Comparison of ENCODE assay signal across 1 cellular context in genomic region chr14:33916663-33917565, GRCh38.
A peak's percentile ranks its signal among the peaks of the same experiment; 100 is the strongest.
TF ChIP-seq lines count a peak whose summit lies in the region.

No MANE protein-coding gene starts in this region.

TF ChIP-seq in K562, 482 proteins besides CTCF, POLR2A, EP300 and RAD21 (continued from another document and continues in another):
- TF ChIP-seq THRB (CRISPR knock-in tag; conservative IDR thresholded peaks at IDR 0.05), result no peak
- TF ChIP-seq BACH1 (tag; IDR thresholded peaks at IDR 0.05), result peak; percentile 32; the same call in 1 of the 2 replicates
- TF ChIP-seq SPI1 (IDR thresholded peaks at IDR 0.05; ENCODE audit: borderline replicate concordance, low read depth, low read length), result peak; percentile 38; the same call in 1 of the 2 replicates
- peak; percentile 97 for TF ChIP-seq ZNF316 (IDR thresholded peaks at IDR 0.05)
- TF ChIP-seq RBM15 (IDR thresholded peaks at IDR 0.05; ENCODE audit: insufficient read depth, low read length), result no peak
- TF ChIP-seq CEBPZ (IDR thresholded peaks at IDR 0.05; ENCODE audit: borderline replicate concordance, low read depth, low read length), result no peak
- TF ChIP-seq POLR2AphosphoS2 (IDR thresholded peaks at IDR 0.05; ENCODE audit: low read length), result no peak
- TF ChIP-seq ZNF277 (CRISPR knock-in tag; IDR thresholded peaks at IDR 0.05; ENCODE audit: borderline replicate concordance), result no peak
- no peak for TF ChIP-seq ZNF695 (CRISPR knock-in tag; IDR thresholded peaks at IDR 0.05)
- no peak for TF ChIP-seq THRA (IDR thresholded peaks at IDR 0.05)
- no peak; the same call in none of the 2 replicates for TF ChIP-seq CXXC5 (CRISPR knock-in tag; IDR thresholded peaks at IDR 0.05)
- no peak for TF ChIP-seq DEAF1 (CRISPR knock-in tag; IDR thresholded peaks at IDR 0.05)
- no peak for TF ChIP-seq ERF (CRISPR knock-in tag; IDR thresholded peaks at IDR 0.05)
- no peak for TF ChIP-seq SMC3 (conservative IDR thresholded peaks at IDR 0.05; ENCODE audit: insufficient read depth, low read depth, low read length)
- TF ChIP-seq NFE2 (IDR thresholded peaks at IDR 0.05; ENCODE audit: low read depth), result peak; percentile 96
- no peak for TF ChIP-seq ZBTB5 (IDR thresholded peaks at IDR 0.05)
- TF ChIP-seq CBX5 (IDR thresholded peaks at IDR 0.05; ENCODE audit: borderline replicate concordance, low read depth), result no peak
- TF ChIP-seq ZNF668 (CRISPR knock-in tag; IDR thresholded peaks at IDR 0.05), result no peak
- no peak for TF ChIP-seq MXD1 (CRISPR knock-in tag; IDR thresholded peaks at IDR 0.05; ENCODE audit: borderline replicate concordance, poor library complexity, severe bottlenecking)
- no peak for TF ChIP-seq CREB3 (tag; conservative IDR thresholded peaks at IDR 0.05; ENCODE audit: low read depth)
- no peak for TF ChIP-seq ESRRB (CRISPR knock-in tag; IDR thresholded peaks at IDR 0.05; ENCODE audit: borderline replicate concordance)
- TF ChIP-seq IFI16 (CRISPR knock-in tag; IDR thresholded peaks at IDR 0.05), result no peak
- peak; percentile 37 for TF ChIP-seq HMGN3 (IDR thresholded peaks at IDR 0.05; ENCODE audit: borderline replicate concordance, extremely low read depth, insufficient read length, low read depth, low read length)
- no peak for TF ChIP-seq ZNF263 (CRISPR knock-in tag; IDR thresholded peaks at IDR 0.05; ENCODE audit: borderline replicate concordance)
- no peak for TF ChIP-seq MED1 (CRISPR knock-in tag; IDR thresholded peaks at IDR 0.05; ENCODE audit: borderline replicate concordance)
- no peak for TF ChIP-seq AFF4 (CRISPR knock-in tag; IDR thresholded peaks at IDR 0.05)
- TF ChIP-seq ZNF143 (CRISPR knock-in tag; IDR thresholded peaks at IDR 0.05), result no peak
- peak; percentile 96 for TF ChIP-seq ARID1B (IDR thresholded peaks at IDR 0.05)
- TF ChIP-seq ZZZ3 (IDR thresholded peaks at IDR 0.05), result no peak
- no peak for TF ChIP-seq LCOR (CRISPR knock-in tag; IDR thresholded peaks at IDR 0.05)
- 0 out of 2 replicates have a peak, but pooled peaks have one; percentile 18 for TF ChIP-seq KLF16 (IDR thresholded peaks at IDR 0.05)
- TF ChIP-seq PHB (CRISPR knock-in tag; IDR thresholded peaks at IDR 0.05), result no peak
- peak in 1 of 2 experiments; percentile 84; a peak in 2 of 4 replicates for TF ChIP-seq TBL1XR1 (IDR thresholded peaks at IDR 0.05; ENCODE audit: low read length in 2 of 2)
- no peak for TF ChIP-seq ZNF232 (CRISPR knock-in tag; IDR thresholded peaks at IDR 0.05)
- no peak for TF ChIP-seq ZNF280A (IDR thresholded peaks at IDR 0.05; ENCODE audit: low read depth, partially characterized antibody)
- no peak for TF ChIP-seq AFF1 (IDR thresholded peaks at IDR 0.05; ENCODE audit: low read depth in 1 of 2, partially characterized antibody in 2 of 2)
- TF ChIP-seq HOXB6 (CRISPR knock-in tag; IDR thresholded peaks at IDR 0.05; ENCODE audit: borderline replicate concordance), result no peak
